Comparison of ENCODE assay signal across 36 cellular contexts in genomic region chr2:182070736-182071135, GRCh38.
"Had no signal": no experiment of that assay in that cellular context is flagged by ENCODE, and none has a peak within 500 bp of the region (broad histone marks: within the 10 kb centered on the region; RNA-seq: fewer than 3 reads in every experiment).

No MANE protein-coding gene starts in this region.

- H3K4me3 Mint-ChIP-seq: activated B cell treated with CpG ODN at 0.5 μM for 24 hours; activated CD4-positive, alpha-beta memory T cell treated with anti-CD3 and anti-CD28 coated beads for 36 hours; activated CD4-positive, alpha-beta T cell treated with anti-CD3 and anti-CD28 coated beads, Interleukin-2, amount 10 ng/mL, durations not matched to agents 24 days and 14 days; activated CD8-positive, alpha-beta T cell treated with anti-CD3 and anti-CD28 coated beads for 36 hours; activated naive CD4-positive, alpha-beta T cell treated with anti-CD3 and anti-CD28 coated beads for 36 hours; activated naive CD8-positive, alpha-beta T cell treated with anti-CD3 and anti-CD28 coated beads for 36 hours; activated T-cell treated with anti-CD3 and anti-CD28 coated beads, Interleukin-2, amount 50 U/mL, for 4 hours; activated T-cell treated with anti-CD3 and anti-CD28 coated beads, Interleukin-2, amount 50 U/mL, for 72 hours; activated T-helper 1 cell treated with anti-CD3 and anti-CD28 coated beads, Interleukin-12 subunit alpha, Interleukin-12 subunit beta, Interleukin-2, Interleukin-4 antibody, amounts not matched to agents 30 ng/mL and 10 ng/mL and 1 ng/mL, durations not matched to agents 14 hours and 24 hours and 36 hours; activated T-helper 17 cell treated with anti-CD3 and anti-CD28 coated beads, Interleukin-2, amount 50 U/mL, for 72 hours; T-helper 2 cell treated with Interferon-gamma antibody and Interleukin-4, amounts not matched to agents 5 μg/mL and 100 μg/mL, for 36 hours had no signal

- H3K36me3 Mint-ChIP-seq: activated CD4-positive, alpha-beta memory T cell treated with anti-CD3 and anti-CD28 coated beads for 36 hours; activated naive CD4-positive, alpha-beta T cell treated with anti-CD3 and anti-CD28 coated beads, Interleukin-2, amount 50 U/mL, for 72 hours; activated naive CD8-positive, alpha-beta T cell treated with anti-CD3 and anti-CD28 coated beads for 36 hours had no signal

- H3K4me1 Mint-ChIP-seq: activated B cell treated with CpG ODN at 0.5 μM for 24 hours; activated CD4-positive, alpha-beta T cell treated with anti-CD3 and anti-CD28 coated beads, Interleukin-2, amount 10 ng/mL, durations not matched to agents 24 days and 14 days; activated naive CD8-positive, alpha-beta T cell treated with anti-CD3 and anti-CD28 coated beads for 36 hours; activated T-helper 17 cell treated with anti-CD3 and anti-CD28 coated beads, Interleukin-2, amount 50 U/mL, for 72 hours had no signal

- FAIRE-seq: astrocyte, colon, TTC549 had no signal

- H3K36me3 ChIP-seq: adrenal gland, brain microvascular endothelial cell, breast epithelium had no signal

- H3K4me3 ChIP-seq: adrenal gland, body of pancreas, breast epithelium had no signal

- H3K27ac ChIP-seq: adrenal gland, body of pancreas, brain microvascular endothelial cell, breast epithelium, VCaP had no signal

- H3K27ac Mint-ChIP-seq: activated B cell treated with CpG ODN at 0.5 μM for 24 hours; activated CD4-positive, alpha-beta memory T cell treated with anti-CD3 and anti-CD28 coated beads for 36 hours; activated CD4-positive, alpha-beta T cell treated with anti-CD3 and anti-CD28 coated beads, Interleukin-2, amount 10 ng/mL, durations not matched to agents 24 days and 14 days; activated CD8-positive, alpha-beta T cell treated with anti-CD3 and anti-CD28 coated beads for 36 hours; activated naive CD4-positive, alpha-beta T cell treated with anti-CD3 and anti-CD28 coated beads for 36 hours; activated naive CD4-positive, alpha-beta T cell treated with anti-CD3 and anti-CD28 coated beads, Interleukin-2, amount 50 U/mL, for 72 hours; activated naive CD8-positive, alpha-beta T cell treated with anti-CD3 and anti-CD28 coated beads for 36 hours; activated T-cell treated with anti-CD3 and anti-CD28 coated beads, Interleukin-2, amount 50 U/mL, for 72 hours; activated T-helper 1 cell treated with anti-CD3 and anti-CD28 coated beads, Interleukin-12 subunit alpha, Interleukin-12 subunit beta, Interleukin-2, Interleukin-4 antibody, amounts not matched to agents 30 ng/mL and 10 ng/mL and 1 ng/mL, durations not matched to agents 14 hours and 24 hours and 36 hours; activated T-helper 17 cell treated with anti-CD3 and anti-CD28 coated beads, Interleukin-2, amount 50 U/mL, for 72 hours; T-helper 2 cell treated with Interferon-gamma antibody and Interleukin-4, amounts not matched to agents 5 μg/mL and 100 μg/mL, for 36 hours had no signal

- H3K9me3 Mint-ChIP-seq: activated B cell treated with CpG ODN at 0.5 μM for 24 hours; activated CD4-positive, alpha-beta memory T cell treated with anti-CD3 and anti-CD28 coated beads for 36 hours; activated CD4-positive, alpha-beta T cell treated with anti-CD3 and anti-CD28 coated beads, Interleukin-2, amount 10 ng/mL, durations not matched to agents 24 days and 14 days; activated CD8-positive, alpha-beta T cell treated with anti-CD3 and anti-CD28 coated beads for 36 hours; activated naive CD4-positive, alpha-beta T cell treated with anti-CD3 and anti-CD28 coated beads for 36 hours; activated naive CD4-positive, alpha-beta T cell treated with anti-CD3 and anti-CD28 coated beads, Interleukin-2, amount 50 U/mL, for 72 hours; activated naive CD8-positive, alpha-beta T cell treated with anti-CD3 and anti-CD28 coated beads for 36 hours; activated T-cell treated with anti-CD3 and anti-CD28 coated beads, Interleukin-2, amount 50 U/mL, for 4 hours; activated T-cell treated with anti-CD3 and anti-CD28 coated beads, Interleukin-2, amount 50 U/mL, for 72 hours; activated T-helper 1 cell treated with anti-CD3 and anti-CD28 coated beads, Interleukin-12 subunit alpha, Interleukin-12 subunit beta, Interleukin-2, Interleukin-4 antibody, amounts not matched to agents 30 ng/mL and 10 ng/mL and 1 ng/mL, durations not matched to agents 14 hours and 24 hours and 36 hours; activated T-helper 17 cell treated with anti-CD3 and anti-CD28 coated beads, Interleukin-2, amount 50 U/mL, for 72 hours; T-helper 2 cell treated with Interferon-gamma antibody and Interleukin-4, amounts not matched to agents 5 μg/mL and 100 μg/mL, for 36 hours had no signal

- H3K9me3 ChIP-seq: adrenal gland, body of pancreas, breast epithelium had no signal

- H3K27me3 ChIP-seq: adrenal gland, body of pancreas, brain microvascular endothelial cell, breast epithelium had no signal

- DNase-seq: activated B cell treated with CpG ODN at 0.5 μM for 24 hours; activated CD4-positive, alpha-beta memory T cell treated with anti-CD3 and anti-CD28 coated beads for 36 hours; activated CD4-positive, alpha-beta T cell treated with anti-CD3 and anti-CD28 coated beads for 4 hours; activated CD4-positive, alpha-beta T cell treated with anti-CD3 and anti-CD28 coated beads, Interleukin-2, amount 10 ng/mL, durations not matched to agents 24 days and 14 days; activated CD4-positive, alpha-beta T cell treated with anti-CD3 and anti-CD28 coated beads, Interleukin-2, amount 50 U/mL, for 1 hour; activated CD4-positive, alpha-beta T cell treated with anti-CD3 and anti-CD28 coated beads, Interleukin-2, amount 50 U/mL, for 4 hours; activated CD4-positive, CD25-positive, alpha-beta regulatory T cell treated with anti-CD3 and anti-CD28 coated beads, Interleukin-2, amount 50 U/mL, for 72 hours; activated CD8-positive, alpha-beta memory T cell treated with anti-CD3 and anti-CD28 coated beads, Interleukin-2, amount 50 U/mL, for 4 hours; activated CD8-positive, alpha-beta T cell treated with anti-CD3 and anti-CD28 coated beads for 36 hours; activated effector memory CD4-positive, alpha-beta T cell treated with anti-CD3 and anti-CD28 coated beads, Interleukin-2, amount 50 U/mL, for 16 hours; activated gamma-delta T cell treated with Interleukin-2 at 50 U/mL for 16 hours; activated naive CD4-positive, alpha-beta T cell; activated naive CD4-positive, alpha-beta T cell treated with anti-CD3 and anti-CD28 coated beads for 36 hours; activated naive CD4-positive, alpha-beta T cell treated with anti-CD3 and anti-CD28 coated beads, Interleukin-2, amount 50 U/mL, for 16 hours; activated naive CD8-positive, alpha-beta T cell treated with anti-CD3 and anti-CD28 coated beads for 36 hours; activated T-cell treated with anti-CD3 and anti-CD28 coated beads for 4 hours; activated T-cell treated with anti-CD3 and anti-CD28 coated beads, Interleukin-2, amount 50 U/mL, for 1 hour; activated T-cell treated with anti-CD3 and anti-CD28 coated beads, Interleukin-2, amount 50 U/mL, for 4 hours; activated T-cell treated with anti-CD3 and anti-CD28 coated beads, Interleukin-2, amount 50 U/mL, for 72 hours; adrenal gland; amniotic stem cell; aorta; body of pancreas; brain microvascular endothelial cell; central memory CD4-positive, alpha-beta T cell; T-helper 2 cell; T-helper 9 cell had no signal

- ATAC-seq: activated CD8-positive, alpha-beta T cell treated with anti-CD3 and anti-CD28 coated beads for 36 hours; activated naive CD4-positive, alpha-beta T cell treated with anti-CD3 and anti-CD28 coated beads, Interleukin-2, amount 50 U/mL, for 72 hours; activated T-cell treated with anti-CD3 and anti-CD28 coated beads, Interleukin-2, amount 50 U/mL, for 4 hours; activated T-cell treated with anti-CD3 and anti-CD28 coated beads, Interleukin-2, amount 50 U/mL, for 72 hours; activated T-helper 17 cell treated with anti-CD3 and anti-CD28 coated beads, Interleukin-2, amount 50 U/mL, for 72 hours; body of pancreas had no signal

- H3K4me1 ChIP-seq: body of pancreas, breast epithelium had no signal
